8 cellular contexts compared by ENCODE assay signal in genomic region chr10:68988530-68989316, GRCh38.
DNase-seq lines count a peak whose midpoint lies in the region; ATAC-seq lines count a peak whose summit lies in the region.

Gene KIFBP (plus strand): TSS chr10:68988803. CDS start chr10:68988833, 30 bp downstream.

- peak; percentile 63 for ATAC-seq in GM21515 (IDR thresholded peaks at IDR 0.05; ENCODE audit: unreplicated experiment)

- DNase-seq in DMS 273 treated with DMSO at 0.1 percent for 48 hours (lab: John Stamatoyannopoulos, UW) (peak; percentile 84), HuH-7 (ENCODE audit: low spot score) (peak; percentile 79), OCI-M1 (lab: John Stamatoyannopoulos, UW) (peak; percentile 99), activated T-cell treated with anti-CD3 and anti-CD28 coated beads for 24 hours (ENCODE audit: low read depth) (peak; percentile 78), epidermal melanocyte (ENCODE audit: insufficient read length, low spot score) (peak; percentile 86), middle frontal gyrus (ENCODE audit: extremely low spot score, low spot score) (peak; percentile 89)
- DNase-seq in stimulated activated CD8-positive, alpha-beta memory T cell treated with anti-CD3 and anti-CD28 coated beads, Interleukin-2, amount 100 ng/mL, for 48 hours (ENCODE audit: low read depth in 2 of 2), result peak; percentile 64 to 72

Comparison
In these comparisons a context has a peak if more than half of its experiments do, and no peak if none do; other contexts are left out.
1. Peak in every context shown above with its lines: DNase-seq and ATAC-seq.